In genomic region chr9:87869082-87869481, GRCh38 we compare ENCODE assay signal across 22 cellular contexts. TPM values are rescaled to one million over a fixed set of nuclear protein-coding genes. Genes with fewer than 3 reads are reported as not detected.
A peak's percentile ranks its signal among the peaks of the same experiment; 100 is the strongest.
DNase-seq lines count a peak whose midpoint lies in the region; ATAC-seq and TF ChIP-seq lines count a peak whose summit lies in the region.
"Had no signal": no experiment of that assay in that cellular context is flagged by ENCODE, and none has a peak within 500 bp of the region (broad histone marks: within the 10 kb centered on the region; RNA-seq: fewer than 3 reads in every experiment).

No MANE protein-coding gene starts in this region.

- peak overlapping the region; percentile 97; the same call in 1 of the 2 replicates for H2AK5ac ChIP-seq in IMR-90 (ENCODE audit: low read depth, low read length)

- H3K27me3 Mint-ChIP-seq in nephron progenitor cell (ENCODE audit: low read depth, poor library complexity): peaks cover 6% of the 10 kb centered on the region

- H3K4me3 Mint-ChIP-seq in nephron progenitor cell: no peak overlapping the region
- H3K4me3 Mint-ChIP-seq: CD4-positive, alpha-beta memory T cell had no signal

- H3K4me2 ChIP-seq in IMR-90 (ENCODE audit: low read depth, low read length): no peak overlapping the region

- H2BK120ac ChIP-seq in IMR-90 (ENCODE audit: low read depth, low read length): no peak overlapping the region

- H4K20me1 ChIP-seq in IMR-90 (ENCODE audit: insufficient read depth, low read length): no peaks in the 10 kb centered on the region

- TF ChIP-seq CTCF in IMR-90 (conservative IDR thresholded peaks at IDR 0.05; ENCODE audit: low read depth, low read length) (no peak), nephron progenitor cell (IDR thresholded peaks at IDR 0.05) (no peak)

- no peak overlapping the region for H3K56ac ChIP-seq in IMR-90 (ENCODE audit: extremely low read depth, insufficient read depth, low read length)

- DNase-seq in NCI-H2171 (lab: John Stamatoyannopoulos, UW): peak; percentile 11
- DNase-seq in NCI-H2171 treated with DMSO at 0.1 percent for 48 hours (lab: John Stamatoyannopoulos, UW): no peak
- DNase-seq in IMR-90: no peak
- DNase-seq in ecto neural progenitor cell (ENCODE audit: low spot score): peak; percentile 41
- DNase-seq in nephron progenitor cell: no peak
- no peak for DNase-seq in SKM-1 treated with dmso at 0.1 percent for 144 hours (lab: John Stamatoyannopoulos, UW; ENCODE audit: unreplicated experiment)
- DNase-seq in activated CD4-positive, alpha-beta T cell treated with anti-CD3 and anti-CD28 coated beads for 4 hours: no peak
- DNase-seq in 8988T: no peak
- DNase-seq: BE2C; Calu3; CD4-positive, alpha-beta memory T cell; KG1; MV-4-11; NCI-H1694 treated with DMSO at 0.1 percent for 48 hours; NCI-H345; NCI-H524 treated with DMSO at 0.1 percent for 48 hours; PC-3; RPMI8226; SIG-M5 had no signal

- peak overlapping the region; percentile 83; the same call in 1 of the 3 replicates for H2BK15ac ChIP-seq in IMR-90 (ENCODE audit: low read depth, low read length)

- H3K4me3 ChIP-seq in IMR-90 (ENCODE audit: insufficient read depth, low read depth, low read length): no peak overlapping the region
- H3K4me3 ChIP-seq: HAP-1 had no signal

- no peak overlapping the region for H4K8ac ChIP-seq in IMR-90 (ENCODE audit: low read depth in 2 of 2, low read length in 2 of 2)

- H3K4me1 Mint-ChIP-seq in nephron progenitor cell: peaks cover 21% of the 10 kb centered on the region

- POLR2A ChIA-PET in IMR-90 (lab: Charles Lee; ENCODE audit: unreplicated experiment): no interaction called here

- no peak overlapping the region for H3K23ac ChIP-seq in IMR-90 (ENCODE audit: low read depth, low read length)

- no peaks in the 10 kb centered on the region for H3K79me1 ChIP-seq in IMR-90 (ENCODE audit: low read depth in 1 of 2, low read length in 2 of 2)

- no peak overlapping the region for H2BK20ac ChIP-seq in IMR-90 (ENCODE audit: low read depth, low read length)

- no peak overlapping the region; the same call in 1 of the 2 replicates for H3K14ac ChIP-seq in IMR-90 (replicated peaks; ENCODE audit: low read depth, low read length)

- no peak overlapping the region for H3K9ac ChIP-seq in IMR-90 (ENCODE audit: low read depth, low read length)

- H3K9me3 Mint-ChIP-seq in nephron progenitor cell: no peaks in the 10 kb centered on the region

- no peak overlapping the region for H4K91ac ChIP-seq in IMR-90 (ENCODE audit: insufficient read depth, low read depth, low read length)

- no peak overlapping the region for H2AK9ac ChIP-seq in IMR-90 (replicated peaks; ENCODE audit: low read depth, low read length, poor library complexity)

- H3K4ac ChIP-seq in IMR-90 (ENCODE audit: low read depth, low read length): peak overlapping the region; percentile 54; the same call in 1 of the 2 replicates

- 100% methylated on average over 3 of the region's 11 CpGs; no CpG with 5 or more reads in 1 of the 2 experiments for WGBS in IMR-90 (ENCODE audit: extremely low coverage in 2 of 2, insufficient read length in 1 of 2), 2 experiments

- no peak for ATAC-seq in IMR-90 (ENCODE audit: low read depth)
- ATAC-seq: PC-3, SK-N-SH treated with all-trans-retinoic acid at 6 μM for 48 hours had no signal

- no peak overlapping the region for H3K18ac ChIP-seq in IMR-90 (ENCODE audit: low read depth, low read length)

- H3K9me3 ChIP-seq in IMR-90 (ENCODE audit: control insufficient read depth, insufficient read depth, low read length): no peaks in the 10 kb centered on the region
- H3K9me3 ChIP-seq: BE2C, HAP-1 had no signal

- no peak for TF ChIP-seq POLR2A in IMR-90 (IDR thresholded peaks at IDR 0.05; ENCODE audit: low read depth, low read length)

- CTCF ChIA-PET in IMR-90 (lab: Yijun Ruan, JAX): no interaction called here

- peaks cover 22% of the 10 kb centered on the region for H3K9me1 ChIP-seq in IMR-90 (ENCODE audit: insufficient read depth, low read length)

- dilution Hi-C loops in IMR-90 (cut with HindIII; ENCODE audit: low sequenced_read_pairs, unreplicated experiment): no loop called here

- peak overlapping the region; percentile 6 for H3K27ac Mint-ChIP-seq in nephron progenitor cell

- H4K5ac ChIP-seq in IMR-90 (ENCODE audit: low read depth, low read length): no peak overlapping the region

- BruUV-seq in IMR-90 (replicated peaks; lab: Mats Ljungman, UMichigan): no TSS peak

- H2AFZ ChIP-seq in IMR-90 (replicated peaks; ENCODE audit: low read length, poor library complexity): peak overlapping the region; percentile 55

- H2BK5ac ChIP-seq in IMR-90 (ENCODE audit: low read depth, low read length, poor library complexity, severe bottlenecking): peak overlapping the region; percentile 88

- H3K36me3 ChIP-seq in IMR-90 (ENCODE audit: control insufficient read depth, insufficient read depth, low read length): no peaks in the 10 kb centered on the region
- H3K36me3 ChIP-seq: BE2C, HAP-1 had no signal

- no peaks in the 10 kb centered on the region for H3K36me3 Mint-ChIP-seq in nephron progenitor cell (ENCODE audit: low read depth)

- H3K4me1 ChIP-seq in IMR-90 (ENCODE audit: control insufficient read depth, insufficient read depth, low read length): peaks cover 26% of the 10 kb centered on the region
- H3K4me1 ChIP-seq: HAP-1 had no signal

- intact Hi-C loops in IMR-90 (cut with micrococcal nuclease): no loop called here

- TF ChIP-seq RAD21 in IMR-90 (IDR thresholded peaks at IDR 0.05; ENCODE audit: low read length): no peak

- no peak overlapping the region for H3K27ac ChIP-seq in IMR-90 (ENCODE audit: insufficient read depth, low read length)

- no peaks in the 10 kb centered on the region for H3K27me3 ChIP-seq in IMR-90 (ENCODE audit: control insufficient read depth, insufficient read depth, low read length)
- H3K27me3 ChIP-seq: BE2C had no signal

- in situ Hi-C loops in IMR-90 (cut with MboI; ENCODE audit: low sequenced_read_pairs): no loop called here

TF ChIP-seq in IMR-90, 13 proteins besides CTCF, POLR2A, EP300 and RAD21:
- TF ChIP-seq BHLHE40 (IDR thresholded peaks at IDR 0.05; ENCODE audit: low read depth, low read length) (no peak), CEBPB (IDR thresholded peaks at IDR 0.05; ENCODE audit: low read depth, low read length) (no peak), CHD1 (IDR thresholded peaks at IDR 0.05; ENCODE audit: low read depth, low read length) (no peak), RFX5 (IDR thresholded peaks at IDR 0.05; ENCODE audit: low read depth, low read length) (no peak), USF2 (IDR thresholded peaks at IDR 0.05; ENCODE audit: low read depth, low read length) (no peak), MXI1 (IDR thresholded peaks at IDR 0.05; ENCODE audit: borderline replicate concordance, low read depth, low read length) (no peak), SMC3 (IDR thresholded peaks at IDR 0.05; ENCODE audit: low read depth, low read length) (no peak), FOS (IDR thresholded peaks at IDR 0.05; ENCODE audit: low read depth, low read length) (no peak), NFE2L2 (IDR thresholded peaks at IDR 0.05; ENCODE audit: low read depth, low read length) (no peak), ELK1 (IDR thresholded peaks at IDR 0.05; ENCODE audit: borderline replicate concordance, low read depth, low read length) (no peak), MAZ (IDR thresholded peaks at IDR 0.05; ENCODE audit: borderline replicate concordance, low read depth, low read length) (no peak), RCOR1 (IDR thresholded peaks at IDR 0.05; ENCODE audit: insufficient replicate concordance, low read length) (no peak), MAFK (IDR thresholded peaks at IDR 0.05; ENCODE audit: low read depth, low read length) (no peak)

RNA-seq across cellular contexts. Expression of gene SPATA31E1, which starts 13.6 kb away (rescaled TPM):
- total RNA-seq in IMR-90 (2012; rRNA removed): not detected in 2 replicates
- polyA plus RNA-seq in IMR-90 (2012; rRNA removed): 0.03 and 0.04 TPM in 2 replicates
- polyA plus RNA-seq in IMR-90 (2012; cell fraction: cytosol; rRNA removed): 0.02 TPM in 1 of 2 replicates, not detected in the other
- 0.19 and 0.20 TPM in 2 replicates for polyA plus RNA-seq in IMR-90 (2012; cell fraction: nucleus; rRNA removed; ENCODE audit: low replicate concordance)
- total RNA-seq: A172; Calu3; CD4-positive, alpha-beta memory T cell had no signal
- polyA plus RNA-seq: CD4-positive, alpha-beta memory T cell had no signal

RNA-seq across cellular contexts. Expression of gene SPATA31C1, which starts 48.7 kb away (rescaled TPM):
- not detected in 2 replicates for total RNA-seq in IMR-90 (2012; rRNA removed)
- polyA plus RNA-seq in IMR-90 (2012; rRNA removed): not detected in 2 replicates
- not detected in 2 replicates for polyA plus RNA-seq in IMR-90 (2012; cell fraction: cytosol; rRNA removed)
- not detected in 2 replicates for polyA plus RNA-seq in IMR-90 (2012; cell fraction: nucleus; rRNA removed; ENCODE audit: low replicate concordance)
- total RNA-seq: A172; Calu3; CD4-positive, alpha-beta memory T cell; PC-3 had no signal
- polyA plus RNA-seq: CD4-positive, alpha-beta memory T cell had no signal

Comparison
In these comparisons a context has a peak if more than half of its experiments do, and no peak if none do; other contexts are left out.
1. DNase-seq: peak in NCI-H2171 (single experiment) and ecto neural progenitor cell (single experiment); none in NCI-H2171 treated with DMSO at 0.1 percent for 48 hours (single experiment), IMR-90 (single experiment), nephron progenitor cell (single experiment), SKM-1 treated with dmso at 0.1 percent for 144 hours (single experiment), activated CD4-positive, alpha-beta T cell treated with anti-CD3 and anti-CD28 coated beads for 4 hours (0 of 2) and 8988T (single experiment).